8 cellular contexts compared by ENCODE assay signal in genomic region chr19:4829001-4829712, GRCh38. TPM values are rescaled to one million over a fixed set of nuclear protein-coding genes. Genes with fewer than 3 reads are reported as not detected.
DNase-seq lines count a peak whose midpoint lies in the region; ATAC-seq and TF ChIP-seq lines count a peak whose summit lies in the region.

No MANE protein-coding gene starts in this region.

- H3K9me3 ChIP-seq in colonic mucosa, result no peaks in the 10 kb centered on the region

- no peaks in the 10 kb centered on the region for H3K36me3 ChIP-seq in colonic mucosa

- H3K4me1 ChIP-seq in colonic mucosa, result peaks cover 6% of the 10 kb centered on the region

- DNase-seq in GM12865 (ENCODE audit: low read depth) (peak; percentile 59), MV-4-11 (lab: John Stamatoyannopoulos, UW) (peak; percentile 86), colonic mucosa (peak; percentile 67), renal cortical epithelial cell (ENCODE audit: low read depth) (peak; percentile 55), NCI-H187 (lab: John Stamatoyannopoulos, UW) (no peak), HuH-7.5 (ENCODE audit: low spot score) (no peak)
- no peak for DNase-seq in activated CD4-positive, CD25-positive, alpha-beta regulatory T cell (lab: John Stamatoyannopoulos, UW)

- H3K27me3 ChIP-seq in colonic mucosa, result no peaks in the 10 kb centered on the region

- no peak for ATAC-seq in GM18511 (IDR thresholded peaks at IDR 0.05; ENCODE audit: unreplicated experiment)

- H3K27ac ChIP-seq in colonic mucosa, result no peak overlapping the region

- TF ChIP-seq CTCF in GM12865 (IDR thresholded peaks at IDR 0.05; ENCODE audit: insufficient read depth, low read depth, low read length, missing control alignments) (peak; percentile 8), colonic mucosa (IDR thresholded peaks at IDR 0.05) (no peak)

- no peak overlapping the region for H3K9ac ChIP-seq in colonic mucosa (ENCODE audit: low read depth in 2 of 2, low read length in 2 of 2)

- intact Hi-C loops in colonic mucosa (cut with DNase I), result no loop called here

- H3K4me3 ChIP-seq in GM12865 (ENCODE audit: low read depth, low read length) (peak overlapping the region; percentile 99), colonic mucosa (peak overlapping the region; percentile 74)

RNA-seq across cellular contexts. Expression of gene TICAM1, which starts 2.4 kb away (rescaled TPM):
- total RNA-seq in colonic mucosa (10 to 100 TPM; 14.0 to 27.2 TPM), renal cortical epithelial cell (9.0 and 9.6 TPM in 2 replicates)

RNA-seq across cellular contexts. Expression of gene FEM1A, which starts 37.6 kb away (rescaled TPM):
- total RNA-seq in colonic mucosa (10 to 100 TPM; 10.4 to 13.3 TPM), renal cortical epithelial cell (13.0 and 14.8 TPM in 2 replicates)

RNA-seq across cellular contexts. Expression of gene PLIN3, which starts 38.3 kb away (rescaled TPM):
- 100 to 1,000 TPM; 110 TPM for total RNA-seq in colonic mucosa
- 348 and 378 TPM in 2 replicates for total RNA-seq in renal cortical epithelial cell

Comparison
In these comparisons a context has a peak if more than half of its experiments do, and no peak if none do; other contexts are left out.
1. DNase-seq: peak in GM12865 (single experiment), MV-4-11 (single experiment), colonic mucosa (single experiment) and renal cortical epithelial cell (single experiment); none in NCI-H187 (0 of 2), activated CD4-positive, CD25-positive, alpha-beta regulatory T cell (0 of 4) and HuH-7.5 (single experiment).